In the genomic region with DNA sequence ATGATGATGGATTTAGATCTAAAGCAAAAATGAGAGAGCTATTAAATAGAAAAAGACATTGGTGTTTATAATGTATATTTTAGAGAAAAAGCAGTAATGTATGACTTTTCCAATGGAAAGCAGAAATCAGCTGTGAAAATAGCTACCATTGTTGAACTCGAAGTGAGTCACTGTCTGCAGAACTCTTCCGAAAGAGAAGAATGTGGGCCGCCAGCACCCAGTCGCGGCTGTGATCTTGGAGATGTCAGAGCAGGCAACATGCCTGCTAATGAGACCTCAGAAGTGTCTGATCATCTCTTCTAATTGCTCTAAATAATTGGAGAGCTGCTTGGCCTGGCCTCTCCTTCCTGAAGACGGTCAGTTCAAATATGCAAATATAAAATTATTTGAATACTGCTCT, we compare ENCODE assay signal across 20 cellular contexts.
"Had no signal": no experiment of that assay in that cellular context is flagged by ENCODE, and none has a peak within 500 bp of the region (broad histone marks: within the 10 kb centered on the region; RNA-seq: fewer than 3 reads in every experiment).

No MANE protein-coding gene starts in this region.

- H3K4me3 ChIP-seq: breast epithelium, esophagus squamous epithelium, spleen, tibial nerve had no signal

- H3K27ac ChIP-seq: breast epithelium, epithelial cell of prostate, spleen, tibial nerve had no signal

- H3K36me3 ChIP-seq: breast epithelium, esophagus squamous epithelium, spleen, tibial nerve had no signal

- ATAC-seq: activated CD4-positive, alpha-beta T cell treated with anti-CD3 and anti-CD28 coated beads for 36 hours; left cardiac atrium; left ventricle myocardium superior; right cardiac atrium; T-cell had no signal

- H3K27me3 ChIP-seq: breast epithelium, esophagus squamous epithelium, spleen, tibial nerve had no signal

- DNase-seq: activated CD4-positive, alpha-beta T cell treated with anti-CD3 and anti-CD28 coated beads for 36 hours; activated CD4-positive, alpha-beta T cell treated with anti-CD3 and anti-CD28 coated beads, Interleukin-2, amount 50 U/mL, for 48 hours; activated CD4-positive, CD25-positive, alpha-beta regulatory T cell; activated CD8-positive, alpha-beta memory T cell treated with anti-CD3 and anti-CD28 coated beads for 24 hours; activated effector memory CD4-positive, alpha-beta T cell treated with anti-CD3 and anti-CD28 coated beads, Interleukin-2, amount 50 U/mL, for 16 hours; activated T-cell treated with anti-CD3 and anti-CD28 coated beads, Interleukin-2, amount 50 U/mL, for 1 hour; aorta; central memory CD4-positive, alpha-beta T cell; effector CD8-positive, alpha-beta T cell; esophagus squamous epithelium; left cardiac atrium; left ventricle myocardium superior; posterior cingulate gyrus; right cardiac atrium; spleen; stimulated activated naive CD4-positive, alpha-beta T cell; T-cell had no signal

- H3K4me1 ChIP-seq: breast epithelium, spleen had no signal

- H3K9me3 ChIP-seq: breast epithelium, esophagus squamous epithelium, spleen, tibial nerve had no signal
